ENCODE assay signal across 8 cellular contexts in the genomic region with DNA sequence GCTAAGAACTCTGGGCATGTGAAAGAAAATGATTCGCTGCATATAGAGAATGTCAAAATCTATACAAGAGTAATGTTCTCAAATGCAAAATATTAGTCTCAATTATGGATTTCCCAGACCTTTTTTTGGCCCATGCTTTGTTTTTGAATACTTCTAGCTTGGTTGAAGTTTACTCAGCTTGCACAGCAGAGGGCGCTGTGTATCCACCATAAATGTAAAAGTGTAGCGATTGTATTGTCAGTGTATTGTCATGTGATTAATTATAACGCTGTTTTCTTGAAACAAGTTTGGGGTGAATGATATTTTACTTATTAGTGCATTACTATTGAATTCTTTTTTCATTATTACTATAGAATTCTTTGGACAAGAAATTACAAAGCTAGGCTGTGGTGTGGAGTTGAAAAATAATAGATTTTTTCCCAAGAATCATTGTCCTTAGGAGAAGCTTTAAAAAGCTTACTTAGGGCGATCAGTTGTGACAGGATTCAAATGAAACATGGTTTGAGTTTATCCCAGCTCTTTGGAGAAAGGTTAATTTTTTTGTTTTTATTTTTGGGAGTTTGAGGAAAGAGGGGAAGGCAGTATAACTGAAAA.
DNase-seq lines count a peak whose midpoint lies in the region; ATAC-seq and FAIRE-seq lines count a peak whose summit lies in the region.

No MANE protein-coding gene starts in this region.

- ATAC-seq in GM18907 (IDR thresholded peaks at IDR 0.05; ENCODE audit: unreplicated experiment) (peak; percentile 90), HG03175 (IDR thresholded peaks at IDR 0.05; ENCODE audit: unreplicated experiment) (peak; percentile 88)
- peak; percentile 91 for ATAC-seq in naive thymus-derived CD4-positive, alpha-beta T cell

- intact Hi-C loops in naive thymus-derived CD4-positive, alpha-beta T cell (cut with micrococcal nuclease) = loop anchor here (1.0 to 10.0 kb wide), 6 partner anchors 61 to 1544 kb away; partner anchors contain the start of gene PIK3C3 (in 1 of the 2)

- DNase-seq in AML-193 (lab: John Stamatoyannopoulos, UW) (peak; percentile 61 to 75), NCI-H748 treated with DMSO at 0.1 percent for 48 hours (lab: John Stamatoyannopoulos, UW) (peak; percentile 48)
- peak in 2 of 3 experiments; percentile 8 to 10 for DNase-seq in activated CD8-positive, alpha-beta memory T cell treated with anti-CD3 and anti-CD28 coated beads for 48 hours (ENCODE audit: low read depth in 2 of 3, low spot score in 2 of 3)
- peak in 8 of 9 donors; percentile 16 to 53 (median 40) for DNase-seq in naive thymus-derived CD4-positive, alpha-beta T cell
- DNase-seq in stimulated activated naive CD4-positive, alpha-beta T cell (lab: John Stamatoyannopoulos, UW) = peak; percentile 3 to 51 (median 29)

- H3K27ac Mint-ChIP-seq in naive thymus-derived CD4-positive, alpha-beta T cell = peak overlapping the region in 1 of 9 donors; percentile 42

- H3K9me3 ChIP-seq in naive thymus-derived CD4-positive, alpha-beta T cell (ENCODE audit: control insufficient read depth in 2 of 3, low read length in 3 of 3) = no peaks in the 10 kb centered on the region

- peaks cover 0 to 17% (median 13%) of the 10 kb centered on the region in 3 experiments for H3K36me3 ChIP-seq in naive thymus-derived CD4-positive, alpha-beta T cell (ENCODE audit: control insufficient read depth in 2 of 3, insufficient read depth in 3 of 3, low read length in 3 of 3)

- no peaks in the 10 kb centered on the region for H3K4me1 ChIP-seq in naive thymus-derived CD4-positive, alpha-beta T cell (ENCODE audit: control insufficient read depth in 2 of 2, insufficient read depth in 2 of 2, low read length in 2 of 2)

- POLR2A ChIA-PET in naive thymus-derived CD4-positive, alpha-beta T cell (lab: Charles Lee) = no interaction called here

- no peak overlapping the region for H3K27ac ChIP-seq in naive thymus-derived CD4-positive, alpha-beta T cell (ENCODE audit: low read depth, low read length)

- no peaks in the 10 kb centered on the region for H3K27me3 ChIP-seq in naive thymus-derived CD4-positive, alpha-beta T cell (ENCODE audit: control insufficient read depth in 2 of 2, insufficient read depth in 2 of 2, low read length in 2 of 2)

- peak; percentile 21 for FAIRE-seq in endometrium (lab: Jason Lieb, UNC)

- CTCF ChIA-PET in naive thymus-derived CD4-positive, alpha-beta T cell (lab: Charles Lee) = interaction anchor here (0.6 to 2.3 kb wide), 14 partner anchors 11 to 553 kb away, joined by 3 to 9 read pairs (median 4); no protein-coding TSS in a partner anchor

- H3K4me3 ChIP-seq in naive thymus-derived CD4-positive, alpha-beta T cell (ENCODE audit: low read length) = no peak overlapping the region

- H3K4me3 Mint-ChIP-seq in naive thymus-derived CD4-positive, alpha-beta T cell = peak overlapping the region in 4 of 10 donors; percentile 5 to 25 (median 16)

- H3K27me3 Mint-ChIP-seq in naive thymus-derived CD4-positive, alpha-beta T cell = no peaks in the 10 kb centered on the region

- H3K36me3 Mint-ChIP-seq in naive thymus-derived CD4-positive, alpha-beta T cell = peaks cover 0 to 49% (median 19%) of the 10 kb centered on the region in 5 donors

- H3K4me1 Mint-ChIP-seq in naive thymus-derived CD4-positive, alpha-beta T cell = peaks cover 4 to 16% (median 14%) of the 10 kb centered on the region in 7 donors

- H3K9me3 Mint-ChIP-seq in naive thymus-derived CD4-positive, alpha-beta T cell = no peaks in the 10 kb centered on the region

Comparison
In these comparisons a context has a peak if more than half of its experiments do, and no peak if none do; other contexts are left out.
1. DNase-seq: peak in every context shown above with its lines; median percentile 68 in AML-193; 48 in NCI-H748 treated with DMSO at 0.1 percent for 48 hours; 40 in naive thymus-derived CD4-positive, alpha-beta T cell; 29 in stimulated activated naive CD4-positive, alpha-beta T cell; 9 in activated CD8-positive, alpha-beta memory T cell treated with anti-CD3 and anti-CD28 coated beads for 48 hours.